ENCODE assay signal across 9 cellular contexts in genomic region chr7:155377837-155378579, GRCh38.
DNase-seq lines count a peak whose midpoint lies in the region; ATAC-seq, FAIRE-seq and TF ChIP-seq lines count a peak whose summit lies in the region.
"Had no signal": no experiment of that assay in that cellular context is flagged by ENCODE, and none has a peak within 500 bp of the region (broad histone marks: within the 10 kb centered on the region; RNA-seq: fewer than 3 reads in every experiment).

No MANE protein-coding gene starts in this region.

- peak overlapping the region; percentile 40; the same call in 1 of the 2 replicates for H3K4me2 ChIP-seq in IMR-90 (ENCODE audit: low read depth, low read length)

- BruUV-seq in IMR-90 (replicated peaks; lab: Mats Ljungman, UMichigan) = no TSS peak

- WGBS in IMR-90 (ENCODE audit: extremely low coverage in 2 of 2, insufficient read length in 1 of 2), 2 experiments = 0% methylated on average over 11 of the region's 45 CpGs; no CpG with 5 or more reads in 1 of the 2 experiments
- 2 to 3% methylated on average over 25 to 45 of the region's 45 CpGs for WGBS in body of pancreas, 2 donors
- WGBS in stomach, 5 donors = 1 to 5% (median 2%) methylated on average over 28 to 45 of the region's 45 CpGs

- H3K27me3 ChIP-seq in IMR-90 (ENCODE audit: control insufficient read depth, insufficient read depth, low read length) (peaks cover 87% of the 10 kb centered on the region), body of pancreas (peaks cover 9 to 79% of the 10 kb centered on the region in 2 donors), stomach (peaks cover 67 to 100% (median 99%) of the 10 kb centered on the region in 3 donors)

- H3K9me3 ChIP-seq in IMR-90 (ENCODE audit: control insufficient read depth, insufficient read depth, low read length) = peaks cover 4% of the 10 kb centered on the region; the same call in 1 of the 2 replicates
- no peaks in the 10 kb centered on the region for H3K9me3 ChIP-seq in body of pancreas
- no peaks in the 10 kb centered on the region for H3K9me3 ChIP-seq in kidney (ENCODE audit: control insufficient read depth in 1 of 2, low read length in 2 of 2)
- H3K9me3 ChIP-seq in stomach = no peaks in the 10 kb centered on the region

- no peak overlapping the region for H4K8ac ChIP-seq in IMR-90 (ENCODE audit: low read depth in 2 of 2, low read length in 2 of 2)

- H3K36me3 ChIP-seq in IMR-90 (ENCODE audit: control insufficient read depth, insufficient read depth, low read length) = no peaks in the 10 kb centered on the region
- no peaks in the 10 kb centered on the region for H3K36me3 ChIP-seq in body of pancreas (replicated peaks in 1 of 2; ENCODE audit: insufficient read depth in 1 of 2, low read depth in 2 of 2)
- no peaks in the 10 kb centered on the region for H3K36me3 ChIP-seq in kidney (ENCODE audit: control insufficient read depth in 1 of 2, insufficient read depth in 2 of 2, low read length in 2 of 2)
- H3K36me3 ChIP-seq in stomach = no peaks in the 10 kb centered on the region

- in situ Hi-C loops in IMR-90 (cut with MboI; ENCODE audit: low sequenced_read_pairs) = loop anchor here (25.0 kb wide), 1 partner anchor 384 kb away; no protein-coding TSS in a partner anchor

- no peak overlapping the region for H3K27ac ChIP-seq in IMR-90 (ENCODE audit: insufficient read depth, low read length)
- H3K27ac ChIP-seq in body of pancreas = no peak overlapping the region
- H3K27ac ChIP-seq in kidney (ENCODE audit: low read depth in 2 of 2, low read length in 2 of 2) = no peak overlapping the region
- H3K27ac ChIP-seq in stomach = no peak overlapping the region
- H3K27ac ChIP-seq: HL-60 had no signal

- H3K14ac ChIP-seq in IMR-90 (replicated peaks; ENCODE audit: low read depth, low read length) = no peak overlapping the region

- H3K36me3 Mint-ChIP-seq in immature natural killer cell = no peaks in the 10 kb centered on the region

- H3K27ac Mint-ChIP-seq in immature natural killer cell = no peak overlapping the region

- peak; percentile 10 for DNase-seq in IMR-90
- peak in 2 of 4 donors; percentile 32 to 37 for DNase-seq in body of pancreas
- DNase-seq in kidney = peak; percentile 74
- DNase-seq in stomach = no peak
- DNase-seq in NCI-H1694 treated with DMSO at 0.1 percent for 48 hours (lab: John Stamatoyannopoulos, UW) = no peak
- no peak for DNase-seq in immature natural killer cell
- DNase-seq: activated CD4-positive, CD25-positive, alpha-beta regulatory T cell had no signal

- no peaks in the 10 kb centered on the region for H3K79me1 ChIP-seq in IMR-90 (ENCODE audit: low read depth in 1 of 2, low read length in 2 of 2)

- no peak for FAIRE-seq in kidney (lab: Jason Lieb, UNC)

- no peak overlapping the region for H2BK120ac ChIP-seq in IMR-90 (ENCODE audit: low read depth, low read length)

- peak overlapping the region; percentile 70 for H2AFZ ChIP-seq in IMR-90 (replicated peaks; ENCODE audit: low read length, poor library complexity)

- H3K9me1 ChIP-seq in IMR-90 (ENCODE audit: insufficient read depth, low read length) = no peaks in the 10 kb centered on the region

- peaks cover 0 to 4% (median 0%) of the 10 kb centered on the region in 6 donors for H3K9me3 Mint-ChIP-seq in immature natural killer cell

- dilution Hi-C loops in IMR-90 (cut with HindIII; ENCODE audit: low sequenced_read_pairs, unreplicated experiment) = no loop called here

- H3K9ac ChIP-seq in IMR-90 (ENCODE audit: low read depth, low read length) (no peak overlapping the region), kidney (ENCODE audit: low read length in 2 of 2) (no peak overlapping the region)

- no peak overlapping the region for H2AK5ac ChIP-seq in IMR-90 (ENCODE audit: low read depth, low read length)

- no peak overlapping the region for H4K91ac ChIP-seq in IMR-90 (ENCODE audit: insufficient read depth, low read depth, low read length)

- ATAC-seq in IMR-90 (ENCODE audit: low read depth) (no peak; the same call in 1 of the 2 replicates), body of pancreas (peak; percentile 13), HG02884 (IDR thresholded peaks at IDR 0.05; ENCODE audit: unreplicated experiment) (no peak)

- peaks cover 24 to 64% (median 26%) of the 10 kb centered on the region in 3 donors for H3K27me3 Mint-ChIP-seq in immature natural killer cell (ENCODE audit: low read depth in 3 of 3)

- no peak overlapping the region for H3K4ac ChIP-seq in IMR-90 (ENCODE audit: low read depth, low read length)

- intact Hi-C loops in IMR-90 (cut with micrococcal nuclease) = loop anchor here (10.0 kb wide), 2 partner anchors 77 to 373 kb away; partner anchors contain the start of genes EN2 and PAXIP1
- intact Hi-C loops in body of pancreas (cut with DNase I) = no loop called here
- intact Hi-C loops in kidney (cut with DNase I) = no loop called here
- intact Hi-C loops in stomach (cut with DNase I; ENCODE audit: low total_unique reads) = no loop called here

- H2BK20ac ChIP-seq in IMR-90 (ENCODE audit: low read depth, low read length) = no peak overlapping the region

- no peak for TF ChIP-seq EP300 in stomach (IDR thresholded peaks at IDR 0.05)

- no peak overlapping the region for H2BK5ac ChIP-seq in IMR-90 (ENCODE audit: low read depth, low read length, poor library complexity, severe bottlenecking)

- POLR2A ChIA-PET in IMR-90 (lab: Charles Lee; ENCODE audit: unreplicated experiment) = no interaction called here

- no peak overlapping the region for H3K4me3 Mint-ChIP-seq in immature natural killer cell

- no peak for TF ChIP-seq POLR2A in IMR-90 (IDR thresholded peaks at IDR 0.05; ENCODE audit: low read depth, low read length)
- no peak for TF ChIP-seq POLR2A in body of pancreas (IDR thresholded peaks at IDR 0.05)
- TF ChIP-seq POLR2A in stomach (IDR thresholded peaks at IDR 0.05) = no peak

- no peak overlapping the region for H2AK9ac ChIP-seq in IMR-90 (replicated peaks; ENCODE audit: low read depth, low read length, poor library complexity)

- no peak overlapping the region for H2BK15ac ChIP-seq in IMR-90 (ENCODE audit: low read depth, low read length)

- no peak overlapping the region for H3K56ac ChIP-seq in IMR-90 (ENCODE audit: extremely low read depth, insufficient read depth, low read length)

- H3K4me1 ChIP-seq in IMR-90 (ENCODE audit: control insufficient read depth, insufficient read depth, low read length) (peaks cover 2% of the 10 kb centered on the region; the same call in 1 of the 2 replicates), body of pancreas (peaks cover 67% of the 10 kb centered on the region), kidney (ENCODE audit: control insufficient read depth in 1 of 2, insufficient read depth in 1 of 2, low read depth in 1 of 2, low read length in 2 of 2) (peaks cover 0 to 22% of the 10 kb centered on the region in 2 donors), stomach (peaks cover 60 to 72% (median 70%) of the 10 kb centered on the region in 4 donors)

- no peak overlapping the region for H3K18ac ChIP-seq in IMR-90 (ENCODE audit: low read depth, low read length)

- no peak overlapping the region for H3K23ac ChIP-seq in IMR-90 (ENCODE audit: low read depth, low read length)

- H4K20me1 ChIP-seq in IMR-90 (ENCODE audit: insufficient read depth, low read length) = no peaks in the 10 kb centered on the region

- H3K4me3 ChIP-seq in IMR-90 (ENCODE audit: insufficient read depth, low read depth, low read length) (no peak overlapping the region), body of pancreas (no peak overlapping the region), kidney (ENCODE audit: low read length in 2 of 2) (peak overlapping the region in 1 of 2 donors; percentile 39), stomach (peak overlapping the region; percentile 8 to 40 (median 14))

- no peak overlapping the region for H4K5ac ChIP-seq in IMR-90 (ENCODE audit: low read depth, low read length)

- no peak for TF ChIP-seq RAD21 in IMR-90 (IDR thresholded peaks at IDR 0.05; ENCODE audit: low read length)

- CTCF ChIA-PET in IMR-90 (lab: Yijun Ruan, JAX) = no interaction called here

- H3K4me1 Mint-ChIP-seq in immature natural killer cell = peaks cover 36 to 40% of the 10 kb centered on the region in 2 donors

- TF ChIP-seq CTCF in IMR-90 (conservative IDR thresholded peaks at IDR 0.05; ENCODE audit: low read depth, low read length) = no peak
- TF ChIP-seq CTCF in body of pancreas (IDR thresholded peaks at IDR 0.05) = no peak
- TF ChIP-seq CTCF in kidney (IDR thresholded peaks at IDR 0.05; ENCODE audit: borderline replicate concordance, extremely low read depth, insufficient read depth) = no peak
- TF ChIP-seq CTCF in stomach (IDR thresholded peaks at IDR 0.05) = no peak

TF ChIP-seq in IMR-90, 13 proteins besides CTCF, POLR2A, EP300 and RAD21:
- TF ChIP-seq RCOR1 (IDR thresholded peaks at IDR 0.05; ENCODE audit: insufficient replicate concordance, low read length) (no peak), BHLHE40 (IDR thresholded peaks at IDR 0.05; ENCODE audit: low read depth, low read length) (no peak)

Comparison
In these comparisons a context has a peak if more than half of its experiments do, and no peak if none do; other contexts are left out.
1. DNase-seq: peak in IMR-90 (single experiment) and kidney (single experiment); none in stomach (single experiment), NCI-H1694 treated with DMSO at 0.1 percent for 48 hours (single experiment) and immature natural killer cell (0 of 3).
2. H3K4me3 ChIP-seq: peak in stomach (4 of 4); none in IMR-90 (single experiment) and body of pancreas (0 of 2).